17 cellular contexts compared by ENCODE assay signal in genomic region chr6:13418838-13419237, GRCh38.
DNase-seq lines count a peak whose midpoint lies in the region; ATAC-seq and TF ChIP-seq lines count a peak whose summit lies in the region.
"Had no signal": no experiment of that assay in that cellular context is flagged by ENCODE, and none has a peak within 500 bp of the region (broad histone marks: within the 10 kb centered on the region; RNA-seq: fewer than 3 reads in every experiment).

No MANE protein-coding gene starts in this region.

- no peak overlapping the region for H3K9ac ChIP-seq in mesenchymal stem cell (ENCODE audit: low read length)

- no peak overlapping the region for H3K14ac ChIP-seq in mesenchymal stem cell (ENCODE audit: low read length in 2 of 2)

- H3K79me1 ChIP-seq in mesenchymal stem cell (replicated peaks; ENCODE audit: low read length, poor library complexity, severe bottlenecking) = no peaks in the 10 kb centered on the region

- H2BK5ac ChIP-seq in mesenchymal stem cell (ENCODE audit: low read depth, low read length, poor library complexity, severe bottlenecking) = no peak overlapping the region

- DNase-seq in right cardiac atrium = no peak
- no peak for DNase-seq in cardiac septum (ENCODE audit: low spot score)
- peak in 1 of 10 donors; percentile 60 for DNase-seq in dorsolateral prefrontal cortex
- DNase-seq in lung microvascular endothelial cell (ENCODE audit: low read depth in 2 of 2) = peak; percentile 53 to 90
- no peak for DNase-seq in AML-193 (lab: John Stamatoyannopoulos, UW)
- no peak for DNase-seq in mesenchymal stem cell
- no peak for DNase-seq in DMS53 (lab: John Stamatoyannopoulos, UW)
- DNase-seq: activated CD4-positive, alpha-beta T cell treated with anti-CD3 and anti-CD28 coated beads for 1 hour; activated CD8-positive, alpha-beta T cell treated with anti-CD3 and anti-CD28 coated beads, Interleukin-2, amount 10 ng/mL, durations not matched to agents 7 days and 5 days; activated gamma-delta T cell treated with Interleukin-2 at 50 U/mL for 16 hours; effector memory CD8-positive, alpha-beta T cell; HCEC 1CT; naive thymus-derived CD8-positive, alpha-beta T cell; NCI-H1694 treated with DMSO at 0.1 percent for 48 hours; ovary; upper lobe of right lung had no signal

- H3K27me3 ChIP-seq in right cardiac atrium (ENCODE audit: control insufficient read depth, insufficient read depth) (no peaks in the 10 kb centered on the region), dorsolateral prefrontal cortex (no peaks in the 10 kb centered on the region), mesenchymal stem cell (ENCODE audit: control insufficient read depth in 1 of 2, insufficient read depth in 1 of 2, low read length in 2 of 2) (no peaks in the 10 kb centered on the region)
- H3K27me3 ChIP-seq: ovary, upper lobe of right lung had no signal

- H2BK120ac ChIP-seq in mesenchymal stem cell (ENCODE audit: low read depth, low read length) = no peak overlapping the region

- no peak overlapping the region for H3K18ac ChIP-seq in mesenchymal stem cell (ENCODE audit: low read depth in 1 of 2, low read length in 2 of 2)

- H3K4me1 ChIP-seq in right cardiac atrium (ENCODE audit: control insufficient read depth, insufficient read depth, low read length) = peaks cover 52% of the 10 kb centered on the region
- peaks cover 8% of the 10 kb centered on the region for H3K4me1 ChIP-seq in mesenchymal stem cell (ENCODE audit: control insufficient read depth, insufficient read depth, low read depth, low read length)

- WGBS in right cardiac atrium = 64% methylated on average over 5 of the region's 5 CpGs
- WGBS in mesenchymal stem cell = 97% methylated on average over 5 of the region's 5 CpGs

- intact Hi-C loops in right cardiac atrium (cut with DNase I) (loop anchor here in 2 of 4 donors (10.0 kb wide), 2 partner anchors 56 to 84 kb away; no protein-coding TSS in a partner anchor), cardiac septum (cut with DNase I) (no loop called here), dorsolateral prefrontal cortex (cut with DNase I) (no loop called here)

- H3K9me3 ChIP-seq in right cardiac atrium (ENCODE audit: control insufficient read depth, low read length) (no peaks in the 10 kb centered on the region), mesenchymal stem cell (ENCODE audit: control insufficient read depth, low read length) (no peaks in the 10 kb centered on the region)
- H3K9me3 ChIP-seq: ovary, upper lobe of right lung had no signal

- H3K4me2 ChIP-seq in mesenchymal stem cell (ENCODE audit: low read length, poor library complexity, severe bottlenecking) = no peak overlapping the region

- H3K4ac ChIP-seq in mesenchymal stem cell (ENCODE audit: low read depth in 1 of 2, low read length in 2 of 2) = no peak overlapping the region

- H3K4me3 ChIP-seq in right cardiac atrium (ENCODE audit: low read length) (no peak overlapping the region), dorsolateral prefrontal cortex (no peak overlapping the region), mesenchymal stem cell (ENCODE audit: insufficient read depth in 1 of 2, low read depth in 1 of 2, low read length in 2 of 2) (no peak overlapping the region)
- H3K4me3 ChIP-seq: ovary, upper lobe of right lung had no signal

- no peaks in the 10 kb centered on the region for H3K36me3 ChIP-seq in mesenchymal stem cell (ENCODE audit: control insufficient read depth in 1 of 2, insufficient read depth in 2 of 2, low read depth in 1 of 2, low read length in 2 of 2)
- H3K36me3 ChIP-seq: ovary, upper lobe of right lung had no signal

- no peak for ATAC-seq in right cardiac atrium
- no peak for ATAC-seq in HG03095 (IDR thresholded peaks at IDR 0.05; ENCODE audit: unreplicated experiment)
- ATAC-seq: activated CD8-positive, alpha-beta T cell treated with anti-CD3 and anti-CD28 coated beads, Interleukin-2, amount 10 ng/mL, durations not matched to agents 7 days and 5 days; effector memory CD8-positive, alpha-beta T cell; naive thymus-derived CD8-positive, alpha-beta T cell; upper lobe of right lung had no signal

- H2AK5ac ChIP-seq in mesenchymal stem cell (ENCODE audit: low read length, severe bottlenecking) = no peak overlapping the region

- H4K91ac ChIP-seq in mesenchymal stem cell (ENCODE audit: low read length) = no peak overlapping the region

- H3K23ac ChIP-seq in mesenchymal stem cell (ENCODE audit: low read length in 2 of 2) = no peak overlapping the region

- H4K8ac ChIP-seq in mesenchymal stem cell (ENCODE audit: low read length) = no peak overlapping the region

- H3K27ac ChIP-seq in right cardiac atrium (ENCODE audit: low read length) (peak overlapping the region; percentile 22), dorsolateral prefrontal cortex (peak overlapping the region in 49 of 59 donors; percentile 0 to 95 (median 68)), mesenchymal stem cell (ENCODE audit: low read length, poor library complexity, severe bottlenecking) (no peak overlapping the region)
- H3K27ac ChIP-seq: ovary, upper lobe of right lung had no signal

- no peak overlapping the region for H2BK15ac ChIP-seq in mesenchymal stem cell (ENCODE audit: low read depth, poor library complexity, severe bottlenecking)

- H2BK12ac ChIP-seq in mesenchymal stem cell (ENCODE audit: low read length in 2 of 2) = no peak overlapping the region

- no peak overlapping the region for H2AFZ ChIP-seq in mesenchymal stem cell (ENCODE audit: low read depth, low read length)

- no peak for TF ChIP-seq CTCF in dorsolateral prefrontal cortex (IDR thresholded peaks at IDR 0.05 in 54 of 56, conservative IDR thresholded peaks at IDR 0.05 in 2 of 56; ENCODE audit: low read depth in 1 of 56, partially characterized antibody in 56 of 56)

Comparison
In these comparisons a context has a peak if more than half of its experiments do, and no peak if none do; other contexts are left out.
1. DNase-seq: peak in lung microvascular endothelial cell (2 of 2); none in right cardiac atrium (0 of 3), cardiac septum (single experiment), AML-193 (0 of 2), mesenchymal stem cell (single experiment) and DMS53 (single experiment).